22 cellular contexts compared by ENCODE assay signal in the genomic region with DNA sequence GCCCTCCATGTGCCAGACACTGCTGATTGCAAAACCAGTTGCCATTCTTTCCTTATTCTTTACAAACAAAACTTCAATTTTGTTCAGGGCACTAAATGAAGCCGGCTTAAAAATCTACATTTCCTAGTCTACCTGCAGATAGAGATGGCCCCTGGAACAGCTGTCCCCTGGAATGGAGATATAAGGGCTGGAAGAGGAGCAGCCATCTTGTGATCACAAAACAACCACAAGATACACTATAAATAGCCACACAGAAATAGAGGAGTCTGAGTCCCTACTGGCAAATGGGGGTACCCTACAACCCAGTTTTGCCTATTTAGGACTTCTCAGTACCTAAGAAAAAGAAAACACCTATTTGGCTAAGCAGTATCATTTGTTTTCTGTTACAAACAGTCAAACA.
DNase-seq lines count a peak whose midpoint lies in the region; ATAC-seq, FAIRE-seq and TF ChIP-seq lines count a peak whose summit lies in the region.
"Had no signal": no experiment of that assay in that cellular context is flagged by ENCODE, and none has a peak within 500 bp of the region (broad histone marks: within the 10 kb centered on the region; RNA-seq: fewer than 3 reads in every experiment).

No MANE protein-coding gene starts in this region.

- peak overlapping the region; percentile 36 for H2AFZ ChIP-seq in PC-3 (ENCODE audit: low read length)
- H2AFZ ChIP-seq: hepatocyte had no signal

- H3K9ac ChIP-seq in PC-3 (ENCODE audit: low read length) = no peak overlapping the region

- H3K9me3 Mint-ChIP-seq in glutamatergic neuron (ENCODE audit: unreplicated experiment) = peaks cover 20% of the 10 kb centered on the region
- H3K9me3 Mint-ChIP-seq: activated T-helper 17 cell treated with anti-CD3 and anti-CD28 coated beads, Interleukin-2, amount 50 U/mL, for 72 hours; CD4-positive, alpha-beta T cell; stimulated activated naive CD8-positive, alpha-beta T cell treated with anti-CD3 and anti-CD28 coated beads, Interleukin-15, Interleukin-2, amounts not matched to agents 100 ng/mL and 50 ng/mL, for 24 hours; T-helper 1 cell treated with Interleukin-12 subunit alpha and Interleukin-12 subunit beta and Interleukin-4 antibody, amounts not matched to agents 30 μg/mL and 1 μg/mL, for 36 hours had no signal

- H3K27ac Mint-ChIP-seq in glutamatergic neuron (ENCODE audit: unreplicated experiment) = peak overlapping the region; percentile 83
- H3K27ac Mint-ChIP-seq: activated T-helper 17 cell treated with anti-CD3 and anti-CD28 coated beads, Interleukin-2, amount 50 U/mL, for 72 hours; CD4-positive, alpha-beta T cell; stimulated activated naive CD8-positive, alpha-beta T cell treated with anti-CD3 and anti-CD28 coated beads, Interleukin-15, Interleukin-2, amounts not matched to agents 100 ng/mL and 50 ng/mL, for 24 hours; T-helper 1 cell treated with Interleukin-12 subunit alpha and Interleukin-12 subunit beta and Interleukin-4 antibody, amounts not matched to agents 30 μg/mL and 1 μg/mL, for 36 hours had no signal

- no peaks in the 10 kb centered on the region for H4K20me1 ChIP-seq in PC-3 (ENCODE audit: low read length)

- peak overlapping the region; percentile 88 for H3K4me3 Mint-ChIP-seq in glutamatergic neuron (ENCODE audit: unreplicated experiment)
- H3K4me3 Mint-ChIP-seq: activated T-helper 17 cell treated with anti-CD3 and anti-CD28 coated beads, Interleukin-2, amount 50 U/mL, for 72 hours; CD4-positive, alpha-beta T cell; stimulated activated naive CD8-positive, alpha-beta T cell treated with anti-CD3 and anti-CD28 coated beads, Interleukin-15, Interleukin-2, amounts not matched to agents 100 ng/mL and 50 ng/mL, for 24 hours; T-helper 1 cell treated with Interleukin-12 subunit alpha and Interleukin-12 subunit beta and Interleukin-4 antibody, amounts not matched to agents 30 μg/mL and 1 μg/mL, for 36 hours had no signal

- BruUV-seq in PC-3 (replicated peaks; lab: Mats Ljungman, UMichigan) = no TSS peak

- DNase-seq in right atrium auricular region (ENCODE audit: low spot score) = no peak
- DNase-seq in cardiac septum (ENCODE audit: low spot score) = no peak
- no peak for DNase-seq in PC-3
- DNase-seq in glutamatergic neuron = no peak
- DNase-seq in urothelium cell line (ENCODE audit: low spot score) = no peak
- DNase-seq in NCI-H146 (lab: John Stamatoyannopoulos, UW) = no peak
- no peak for DNase-seq in HUDEP-2 (lab: John Stamatoyannopoulos, UW; ENCODE audit: unreplicated experiment in 76 of 76)
- DNase-seq in NCI-H2107 (lab: John Stamatoyannopoulos, UW) = no peak
- DNase-seq: activated CD4-positive, CD25-positive, alpha-beta regulatory T cell; CD4-positive, alpha-beta T cell; central memory CD4-positive, alpha-beta T cell; DMS79; effector CD4-positive, alpha-beta T cell; mesendoderm; NCI-H1436 had no signal

- H3K27ac ChIP-seq in right atrium auricular region (peak overlapping the region; percentile 97 to 99), PC-3 (ENCODE audit: low read length) (no peak overlapping the region)
- H3K27ac ChIP-seq: hepatocyte, HL-60, vagina had no signal

- no peaks in the 10 kb centered on the region for H3K9me3 ChIP-seq in right atrium auricular region
- no peaks in the 10 kb centered on the region for H3K9me3 ChIP-seq in PC-3 (ENCODE audit: low read length)
- H3K9me3 ChIP-seq: vagina had no signal

- no peaks in the 10 kb centered on the region for H3K27me3 ChIP-seq in right atrium auricular region
- H3K27me3 ChIP-seq in PC-3 (ENCODE audit: low read length) = no peaks in the 10 kb centered on the region
- H3K27me3 ChIP-seq: hepatocyte, vagina had no signal

- peaks cover 0 to 29% of the 10 kb centered on the region in 2 donors for H3K4me1 ChIP-seq in right atrium auricular region
- H3K4me1 ChIP-seq in PC-3 (ENCODE audit: insufficient read depth, low read length) = peaks cover 36% of the 10 kb centered on the region

- H3K36me3 ChIP-seq in right atrium auricular region = no peaks in the 10 kb centered on the region
- H3K36me3 ChIP-seq in PC-3 (ENCODE audit: low read depth, low read length) = no peaks in the 10 kb centered on the region
- H3K36me3 ChIP-seq: vagina had no signal

- H3K36me3 Mint-ChIP-seq in glutamatergic neuron (ENCODE audit: unreplicated experiment) = no peaks in the 10 kb centered on the region

- no peaks in the 10 kb centered on the region for H3K9me2 ChIP-seq in PC-3 (replicated peaks; ENCODE audit: low read length)

- H3K27me3 Mint-ChIP-seq in glutamatergic neuron (ENCODE audit: unreplicated experiment) = peaks cover 9% of the 10 kb centered on the region

- H3K79me2 ChIP-seq in PC-3 (ENCODE audit: low read length) = peaks cover 83% of the 10 kb centered on the region

- no peak for ATAC-seq in PC-3
- ATAC-seq: activated T-helper 17 cell treated with anti-CD3 and anti-CD28 coated beads, Interleukin-2, amount 50 U/mL, for 72 hours had no signal

- H3K4me3 ChIP-seq in right atrium auricular region = no peak overlapping the region
- no peak overlapping the region for H3K4me3 ChIP-seq in PC-3 (ENCODE audit: low read length)
- H3K4me3 ChIP-seq: hepatocyte, vagina had no signal

- H3K4me1 Mint-ChIP-seq in glutamatergic neuron (ENCODE audit: low read depth, unreplicated experiment) = peaks cover 32% of the 10 kb centered on the region
- H3K4me1 Mint-ChIP-seq: activated T-helper 17 cell treated with anti-CD3 and anti-CD28 coated beads, Interleukin-2, amount 50 U/mL, for 72 hours had no signal

- peak; percentile 32 for FAIRE-seq in urothelium cell line (lab: Jason Lieb, UNC)
- FAIRE-seq: keratinocyte had no signal

- POLR2A ChIA-PET in PC-3 (lab: Charles Lee; ENCODE audit: unreplicated experiment) = interaction anchor here (0.6 kb wide), 1 partner anchor 310 kb away, joined by 4 read pairs; no protein-coding TSS in a partner anchor

- TF ChIP-seq CTCF in right atrium auricular region (IDR thresholded peaks at IDR 0.05) (no peak), PC-3 (conservative IDR thresholded peaks at IDR 0.05; ENCODE audit: low read depth, low read length) (no peak), glutamatergic neuron (IDR thresholded peaks at IDR 0.05; ENCODE audit: partially characterized antibody, unreplicated experiment) (no peak)

- H3F3A ChIP-seq in PC-3 (ENCODE audit: low read length, unreplicated experiment) = no peaks in the 10 kb centered on the region

- H3K4me2 ChIP-seq in PC-3 (ENCODE audit: low read length) = peak overlapping the region; percentile 85
- H3K4me2 ChIP-seq: hepatocyte had no signal

- intact Hi-C loops in cardiac septum (cut with DNase I) (no loop called here), PC-3 (cut with micrococcal nuclease) (no loop called here)

- CTCF ChIA-PET in PC-3 (lab: Charles Lee) = no interaction called here
